ENCODE assay signal across 32 cellular contexts in the genomic region with DNA sequence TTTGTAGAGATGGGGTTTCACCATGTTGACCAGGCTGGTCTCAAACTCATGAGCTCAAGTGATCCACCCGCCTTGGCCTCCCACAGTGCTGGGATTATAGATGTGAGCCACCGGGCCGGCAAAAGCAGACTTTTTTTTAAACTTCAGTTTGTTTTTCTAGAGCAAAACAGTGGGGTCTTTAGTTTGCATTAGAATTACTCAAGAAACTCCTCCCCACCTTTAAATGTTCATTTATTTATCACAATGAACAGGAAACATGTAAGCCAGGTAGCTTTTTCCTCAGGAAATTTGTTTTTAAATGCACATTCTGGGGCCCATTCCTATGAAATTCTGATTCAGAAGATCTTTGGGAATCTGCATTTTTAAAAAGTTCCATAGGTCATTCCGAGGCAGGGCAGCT.
"Had no signal": no experiment of that assay in that cellular context is flagged by ENCODE, and none has a peak within 500 bp of the region (broad histone marks: within the 10 kb centered on the region; RNA-seq: fewer than 3 reads in every experiment).

No MANE protein-coding gene starts in this region.

- H3K36me3 ChIP-seq: brain microvascular endothelial cell, Peyer's patch, WERI-Rb-1 had no signal

- H3K4me3 Mint-ChIP-seq: activated CD4-positive, alpha-beta T cell treated with anti-CD3 and anti-CD28 coated beads, Interleukin-2, amount 10 ng/mL, durations not matched to agents 24 days and 14 days; activated CD8-positive, alpha-beta T cell treated with anti-CD3 and anti-CD28 coated beads for 36 hours; activated naive CD8-positive, alpha-beta T cell treated with anti-CD3 and anti-CD28 coated beads for 36 hours; activated T-cell treated with anti-CD3 and anti-CD28 coated beads, Interleukin-2, amount 50 U/mL, for 72 hours; activated T-helper 17 cell treated with anti-CD3 and anti-CD28 coated beads, Interleukin-2, amount 50 U/mL, for 72 hours had no signal

- H3K27ac Mint-ChIP-seq: activated CD4-positive, alpha-beta T cell treated with anti-CD3 and anti-CD28 coated beads, Interleukin-2, amount 10 ng/mL, durations not matched to agents 24 days and 14 days; activated CD8-positive, alpha-beta T cell treated with anti-CD3 and anti-CD28 coated beads for 36 hours; activated naive CD8-positive, alpha-beta T cell treated with anti-CD3 and anti-CD28 coated beads for 36 hours; activated T-cell treated with anti-CD3 and anti-CD28 coated beads, Interleukin-2, amount 50 U/mL, for 72 hours; activated T-helper 17 cell treated with anti-CD3 and anti-CD28 coated beads, Interleukin-2, amount 50 U/mL, for 72 hours had no signal

- H3K4me1 ChIP-seq: Peyer's patch had no signal

- H3K4me3 ChIP-seq: Peyer's patch had no signal

- H3K27ac ChIP-seq: brain microvascular endothelial cell, Peyer's patch, WERI-Rb-1 had no signal

- H3K9me3 Mint-ChIP-seq: activated CD4-positive, alpha-beta T cell treated with anti-CD3 and anti-CD28 coated beads, Interleukin-2, amount 10 ng/mL, durations not matched to agents 24 days and 14 days; activated CD8-positive, alpha-beta T cell treated with anti-CD3 and anti-CD28 coated beads for 36 hours; activated naive CD8-positive, alpha-beta T cell treated with anti-CD3 and anti-CD28 coated beads for 36 hours; activated T-cell treated with anti-CD3 and anti-CD28 coated beads, Interleukin-2, amount 50 U/mL, for 72 hours; activated T-helper 17 cell treated with anti-CD3 and anti-CD28 coated beads, Interleukin-2, amount 50 U/mL, for 72 hours had no signal

- H3K27me3 ChIP-seq: brain microvascular endothelial cell, Peyer's patch had no signal

- H3K9me3 ChIP-seq: Peyer's patch had no signal

- ATAC-seq: activated CD8-positive, alpha-beta T cell treated with anti-CD3 and anti-CD28 coated beads for 36 hours; activated T-cell treated with anti-CD3 and anti-CD28 coated beads, Interleukin-2, amount 50 U/mL, for 72 hours; activated T-helper 17 cell treated with anti-CD3 and anti-CD28 coated beads, Interleukin-2, amount 50 U/mL, for 72 hours; PC-3; SK-N-SH treated with all-trans-retinoic acid at 6 μM for 48 hours had no signal

- DNase-seq: activated CD4-positive, alpha-beta T cell treated with anti-CD3 and anti-CD28 coated beads, Interleukin-2, amount 10 ng/mL, durations not matched to agents 24 days and 14 days; activated CD4-positive, alpha-beta T cell treated with anti-CD3 and anti-CD28 coated beads, Interleukin-2, amount 50 U/mL, for 4 hours; activated CD8-positive, alpha-beta T cell treated with anti-CD3 and anti-CD28 coated beads for 36 hours; activated effector memory CD4-positive, alpha-beta T cell treated with anti-CD3 and anti-CD28 coated beads, Interleukin-2, amount 50 U/mL, for 16 hours; activated naive CD4-positive, alpha-beta T cell; activated naive CD4-positive, alpha-beta T cell treated with anti-CD3 and anti-CD28 coated beads, Interleukin-2, amount 50 U/mL, for 16 hours; activated naive CD8-positive, alpha-beta T cell treated with anti-CD3 and anti-CD28 coated beads for 36 hours; activated T-cell treated with anti-CD3 and anti-CD28 coated beads, Interleukin-2, amount 50 U/mL, for 1 hour; activated T-cell treated with anti-CD3 and anti-CD28 coated beads, Interleukin-2, amount 50 U/mL, for 72 hours; amniotic stem cell; brain microvascular endothelial cell; central memory CD4-positive, alpha-beta T cell; NCI-H1105; NCI-H1417 treated with DMSO at 0.1 percent for 48 hours; NCI-H1694; NCI-H1930; NCI-H2081 treated with DMSO at 0.1 percent for 48 hours; NCI-H345; NCI-H510A; NCI-H526; NCI-H748 treated with DMSO at 0.1 percent for 48 hours; NK-92 treated with Interleukin-12 subunit alpha and Interleukin-12 subunit beta, amount 100 ng/mL, for 24 hours; PC-3; Peyer's patch; RPMI8226; SIG-M5; SW 1271; T-helper 1 cell; T1000; WERI-Rb-1 had no signal
